ENCODE assay signal across 25 cellular contexts in the genomic region with DNA sequence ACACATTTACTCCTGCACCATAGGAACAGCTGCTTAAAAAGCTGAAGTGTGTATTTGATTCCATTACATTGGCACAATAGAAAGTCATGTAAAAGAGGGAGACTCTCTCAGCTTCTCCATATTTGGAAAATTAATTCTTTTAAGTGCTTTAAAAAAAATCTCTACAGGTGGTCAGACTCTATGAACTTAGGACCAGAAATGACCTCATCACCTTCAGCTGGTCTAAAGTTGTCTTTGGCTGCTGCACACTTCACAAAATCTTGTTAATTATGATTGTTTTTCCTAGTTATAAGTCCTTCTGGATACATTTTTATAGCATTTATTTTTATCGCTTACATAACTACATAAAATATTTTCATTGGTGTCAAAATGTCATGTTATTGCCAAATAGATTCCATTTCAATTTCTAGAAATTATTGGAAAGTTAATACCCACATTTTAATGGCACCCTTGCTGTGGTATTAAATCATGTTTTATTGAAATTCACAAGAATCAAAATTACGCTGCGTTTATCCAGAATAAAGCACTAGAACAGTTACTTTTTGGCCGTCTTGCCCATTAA.
"Had no signal": no experiment of that assay in that cellular context is flagged by ENCODE, and none has a peak within 500 bp of the region (broad histone marks: within the 10 kb centered on the region; RNA-seq: fewer than 3 reads in every experiment).

No MANE protein-coding gene starts in this region.

- H3K9me3 ChIP-seq: pancreas, prostate gland, suprapubic skin, transverse colon, upper lobe of left lung, vagina had no signal

- H3K4me1 ChIP-seq: left ventricle myocardium inferior, pancreas, prostate gland, sigmoid colon, spleen, suprapubic skin, transverse colon, upper lobe of left lung, vagina had no signal

- H3K27me3 ChIP-seq: pancreas, sigmoid colon, suprapubic skin, upper lobe of left lung, vagina had no signal

- H3K36me3 ChIP-seq: left ventricle myocardium inferior, pancreas, prostate gland, sigmoid colon, spleen, suprapubic skin, transverse colon, upper lobe of left lung, vagina had no signal

- H3K27ac ChIP-seq: left ventricle myocardium inferior, pancreas, prostate gland, spleen, suprapubic skin, transverse colon, upper lobe of left lung, vagina had no signal

- FAIRE-seq: islet of Langerhans, kidney, pancreas had no signal

- DNase-seq: hypothalamus; immature natural killer cell; kidney; left colon; left ventricle myocardium inferior; naive thymus-derived CD4-positive, alpha-beta T cell; nucleus accumbens; pancreas; posterior cingulate gyrus; retina; right cardiac atrium; sigmoid colon; small intestine; spleen; stimulated activated CD4-positive, alpha-beta T cell treated with anti-CD3 and anti-CD28 coated beads, Interleukin-4, amount 100 ng/mL, for 24 hours; stimulated activated naive CD4-positive, alpha-beta T cell; transverse colon; upper lobe of left lung had no signal

- H3K4me3 ChIP-seq: left ventricle myocardium inferior, lung, pancreas, prostate gland, sigmoid colon, spleen, suprapubic skin, transverse colon, upper lobe of left lung, vagina had no signal

- ATAC-seq: left colon; naive thymus-derived CD4-positive, alpha-beta T cell; natural killer cell treated with Interleukin-12 subunit alpha and Interleukin-12 subunit beta and Interleukin-15 and Interleukin-18, amount 100 ng/mL, for 72 hours; pancreas; right cardiac atrium; stimulated activated effector memory CD8-positive, alpha-beta T cell treated with anti-CD3 and anti-CD28 coated beads, Interleukin-12 subunit alpha, Interleukin-12 subunit beta, amount 100 ng/mL, for 72 hours had no signal
